7 cellular contexts compared by ENCODE assay signal in genomic region chr16:32116080-32116479, GRCh38.
DNase-seq lines count a peak whose midpoint lies in the region; ATAC-seq, FAIRE-seq and TF ChIP-seq lines count a peak whose summit lies in the region.

No MANE protein-coding gene starts in this region.

- ATAC-seq in HG02798 (IDR thresholded peaks at IDR 0.05; ENCODE audit: poor library complexity, unreplicated experiment), result no peak

- no peaks in the 10 kb centered on the region for H3K9me3 ChIP-seq in Peyer's patch
- no peaks in the 10 kb centered on the region for H3K9me3 ChIP-seq in small intestine (ENCODE audit: control insufficient read depth, low read depth)

- DNase-seq in Peyer's patch, result peak in 2 of 3 donors; percentile 18 to 48
- no peak for DNase-seq in epithelial cell of proximal tubule (ENCODE audit: low read depth)
- no peak for DNase-seq in small intestine
- no peak for DNase-seq in inferior parietal cortex (ENCODE audit: extremely low spot score)
- DNase-seq in NCI-H2029 treated with DMSO at 0.1 percent for 48 hours (lab: John Stamatoyannopoulos, UW), result no peak

- H3K27ac ChIP-seq in Peyer's patch (no peak overlapping the region), small intestine (ENCODE audit: low read depth in 1 of 2, low read length in 1 of 2) (no peak overlapping the region)

- no peak for FAIRE-seq in small intestine (lab: Jason Lieb, UNC)

- TF ChIP-seq CTCF in Peyer's patch (IDR thresholded peaks at IDR 0.05) (no peak), epithelial cell of proximal tubule (conservative IDR thresholded peaks at IDR 0.05; ENCODE audit: low read depth, low read length) (no peak)

- WGBS in small intestine, 3 donors, result 1 to 6% (median 1%) methylated on average over 46 to 52 of the region's 52 CpGs

- H3K36me3 ChIP-seq in Peyer's patch, result no peaks in the 10 kb centered on the region
- no peaks in the 10 kb centered on the region for H3K36me3 ChIP-seq in small intestine (ENCODE audit: control insufficient read depth in 2 of 2, insufficient read depth in 2 of 2, low read length in 2 of 2)

- peak overlapping the region; percentile 49; the same call in 1 of the 2 replicates for H3K4me3 ChIP-seq in GM08714 (ENCODE audit: low read length)
- peak overlapping the region; percentile 17 to 56 (median 32) for H3K4me3 ChIP-seq in Peyer's patch
- H3K4me3 ChIP-seq in epithelial cell of proximal tubule (ENCODE audit: low read depth, low read length), result peak overlapping the region; percentile 54
- peak overlapping the region; percentile 23 to 47 for H3K4me3 ChIP-seq in small intestine (ENCODE audit: low read depth in 1 of 2, low read length in 2 of 2)

- H3K27me3 ChIP-seq in Peyer's patch (peaks cover 0 to 9% of the 10 kb centered on the region in 2 donors), small intestine (ENCODE audit: control insufficient read depth in 2 of 2, insufficient read depth in 2 of 2, low read length in 2 of 2) (no peaks in the 10 kb centered on the region)

- no peaks in the 10 kb centered on the region for H3K4me1 ChIP-seq in Peyer's patch
- no peaks in the 10 kb centered on the region for H3K4me1 ChIP-seq in small intestine (ENCODE audit: control insufficient read depth in 2 of 2, insufficient read depth in 1 of 2, low read depth in 1 of 2, low read length in 1 of 2)

- no peak for TF ChIP-seq POLR2A in Peyer's patch (IDR thresholded peaks at IDR 0.05)

Comparison
In these comparisons a context has a peak if more than half of its experiments do, and no peak if none do; other contexts are left out.
1. DNase-seq: peak in Peyer's patch (2 of 3); none in epithelial cell of proximal tubule (single experiment), small intestine (single experiment), inferior parietal cortex (single experiment) and NCI-H2029 treated with DMSO at 0.1 percent for 48 hours (single experiment).
2. Peak in every context shown above with its lines, with median percentiles within 50 percentile points of each other: H3K4me3 ChIP-seq.